9 cellular contexts compared by ENCODE assay signal in the genomic region with DNA sequence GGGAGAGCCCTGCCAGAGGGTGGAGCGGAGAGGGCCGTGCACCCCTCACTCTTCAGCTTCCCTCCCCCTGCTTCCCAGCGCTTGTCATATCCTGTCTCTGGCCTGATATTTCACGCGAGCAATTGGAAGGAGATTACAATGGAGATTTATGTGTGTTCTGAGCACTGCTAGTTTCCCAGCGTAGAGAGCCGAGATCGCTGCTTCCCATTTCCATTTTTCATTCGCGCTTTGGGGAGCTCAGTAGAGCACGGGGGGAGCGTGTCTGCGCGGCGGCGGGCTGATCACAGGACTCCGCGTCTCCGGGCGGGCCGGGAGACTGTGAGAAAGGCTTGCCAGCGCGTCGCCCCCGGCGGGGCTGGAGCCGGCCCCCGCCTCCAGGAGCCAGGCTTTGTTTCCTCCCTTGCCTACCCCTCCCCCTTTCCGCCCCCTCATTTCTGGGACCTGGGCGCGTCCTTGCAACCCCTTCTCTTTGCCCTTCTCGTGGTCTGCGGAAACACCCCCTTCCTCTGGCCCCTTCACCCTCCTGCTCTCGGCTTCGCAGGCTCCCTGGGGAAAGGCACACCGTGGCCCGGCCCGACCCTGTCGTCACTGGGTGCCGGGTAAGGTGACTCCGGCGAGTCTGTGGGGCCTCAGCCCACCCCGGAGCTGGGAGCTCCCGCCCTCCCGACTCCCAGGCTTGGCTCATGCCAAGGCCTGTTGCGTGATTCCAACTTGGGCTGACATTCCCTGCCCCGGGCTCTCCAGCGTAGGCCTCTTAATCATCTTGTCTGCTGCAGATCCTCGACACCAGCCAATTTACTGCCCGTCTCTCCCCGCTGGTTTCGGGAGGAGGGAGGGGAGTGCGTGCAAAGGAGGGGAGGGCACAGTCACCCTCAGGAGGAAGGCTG. TPM values are rescaled to one million over a fixed set of nuclear protein-coding genes. Genes with fewer than 3 reads are reported as not detected.
DNase-seq lines count a peak whose midpoint lies in the region; TF ChIP-seq lines count a peak whose summit lies in the region.
"Had no signal": no experiment of that assay in that cellular context is flagged by ENCODE, and none has a peak within 500 bp of the region (broad histone marks: within the 10 kb centered on the region; RNA-seq: fewer than 3 reads in every experiment).

No MANE protein-coding gene starts in this region.

- peak overlapping the region; percentile 34 to 93 for H3K4me3 Mint-ChIP-seq in CD14-positive monocyte

- peaks cover 0 to 50% (median 29%) of the 10 kb centered on the region in 7 donors for H3K9me3 Mint-ChIP-seq in CD14-positive monocyte

- H3K27me3 Mint-ChIP-seq in CD14-positive monocyte (ENCODE audit: low read depth in 3 of 3) = peaks cover 90 to 100% (median 97%) of the 10 kb centered on the region in 3 donors

- H3K9ac ChIP-seq in SK-N-MC (ENCODE audit: insufficient read length) (peak overlapping the region; percentile 68), parathyroid adenoma (no peak overlapping the region)

- DNase-seq in CD14-positive monocyte (ENCODE audit: low spot score) (peak; percentile 45), GOT3 (lab: John Stamatoyannopoulos, UW) (peak; percentile 54), SK-N-MC (ENCODE audit: low read depth, low spot score) (no peak), epithelial cell of prostate (ENCODE audit: low read depth, low spot score) (peak; percentile 81), NAMALWA (ENCODE audit: low spot score) (no peak), germinal center (ENCODE audit: low spot score) (no peak), mesenteric fat pad (ENCODE audit: low spot score) (no peak)

- intact Hi-C loops in CD14-positive monocyte (cut with micrococcal nuclease) = no loop called here

- H3K4me3 ChIP-seq in SK-N-MC = peak overlapping the region; percentile 92
- no peak overlapping the region for H3K4me3 ChIP-seq in parathyroid adenoma (ENCODE audit: low read depth, low read length)

- no peaks in the 10 kb centered on the region for H3K9me3 ChIP-seq in SK-N-MC (ENCODE audit: low read depth, low read length)
- H3K9me3 ChIP-seq in parathyroid adenoma (ENCODE audit: control insufficient read depth, low read length) = no peaks in the 10 kb centered on the region

- H3K36me3 ChIP-seq in SK-N-MC (ENCODE audit: insufficient read depth, low read length) (no peaks in the 10 kb centered on the region), parathyroid adenoma (ENCODE audit: control insufficient read depth, insufficient read depth, low read length) (no peaks in the 10 kb centered on the region)

- no peaks in the 10 kb centered on the region for H3K79me2 ChIP-seq in parathyroid adenoma

- peaks cover 13 to 25% of the 10 kb centered on the region in 2 donors for H3K36me3 Mint-ChIP-seq in CD14-positive monocyte

- peak overlapping the region; percentile 23; the same call in 1 of the 2 replicates for H3K27ac ChIP-seq in SK-N-MC
- H3K27ac ChIP-seq in epithelial cell of prostate = peak overlapping the region; percentile 96
- H3K27ac ChIP-seq in parathyroid adenoma = no peak overlapping the region

- H2AFZ ChIP-seq in parathyroid adenoma = no peak overlapping the region

- H3K27ac Mint-ChIP-seq in CD14-positive monocyte = peak overlapping the region in 2 of 7 donors; percentile 27 to 62

- peaks cover 11% of the 10 kb centered on the region for H3K4me1 ChIP-seq in parathyroid adenoma

- H3K4me1 Mint-ChIP-seq in CD14-positive monocyte = peaks cover 68% of the 10 kb centered on the region

- peaks cover 25% of the 10 kb centered on the region for H3K27me3 ChIP-seq in parathyroid adenoma (ENCODE audit: control insufficient read depth, insufficient read depth, low read length)

- H3K4me2 ChIP-seq in parathyroid adenoma (ENCODE audit: low read length) = peak overlapping the region; percentile 36

- TF ChIP-seq CTCF in CD14-positive monocyte (IDR thresholded peaks at IDR 0.05) = no peak
- TF ChIP-seq CTCF in parathyroid adenoma (IDR thresholded peaks at IDR 0.05) = no peak

RNA-seq across cellular contexts. Expression of gene DLX2, which starts 5.8 kb away (rescaled TPM):
- not detected for polyA plus RNA-seq in CD14-positive monocyte
- total RNA-seq in mesenteric fat pad = not detected
- total RNA-seq: pulmonary artery endothelial cell had no signal

RNA-seq across cellular contexts. Expression of gene DLX1, which starts 11.6 kb away (rescaled TPM):
- polyA plus RNA-seq in CD14-positive monocyte = not detected
- total RNA-seq in mesenteric fat pad = 0.19 TPM

Comparison
In these comparisons a context has a peak if more than half of its experiments do, and no peak if none do; other contexts are left out.
1. DNase-seq: peak in CD14-positive monocyte (single experiment), GOT3 (single experiment) and epithelial cell of prostate (single experiment); none in SK-N-MC (single experiment), NAMALWA (single experiment), germinal center (single experiment) and mesenteric fat pad (single experiment).